ENCODE assay signal across 8 cellular contexts in genomic region chr2:179218848-179219594, GRCh38. TPM values are rescaled to one million over a fixed set of nuclear protein-coding genes. Genes with fewer than 3 reads are reported as not detected.
DNase-seq lines count a peak whose midpoint lies in the region; ATAC-seq, FAIRE-seq and TF ChIP-seq lines count a peak whose summit lies in the region.

No MANE protein-coding gene starts in this region.

- no peak for FAIRE-seq in urothelium cell line (lab: Jason Lieb, UNC)

- no peaks in the 10 kb centered on the region for H3K9me3 ChIP-seq in OCI-LY7 (ENCODE audit: low read length)
- no peaks in the 10 kb centered on the region for H3K9me3 ChIP-seq in ovary

- intact Hi-C loops in Calu3 (cut with micrococcal nuclease; ENCODE audit: unreplicated experiment) (loop anchor here (5.0 kb wide), 3 partner anchors 123 to 533 kb away; no protein-coding TSS in a partner anchor), OCI-LY7 (cut with micrococcal nuclease; ENCODE audit: unreplicated experiment) (no loop called here), ovary (cut with DNase I) (no loop called here)

- POLR2A ChIA-PET in OCI-LY7 (lab: Charles Lee): interaction anchor here (0.6 to 0.7 kb wide), 2 partner anchors 201 to 337 kb away, joined by 3 read pairs; no protein-coding TSS in a partner anchor

- DNase-seq in Calu3: peak; percentile 72
- peak; percentile 22 for DNase-seq in HuH-7 (ENCODE audit: low spot score)
- DNase-seq in OCI-LY7 (ENCODE audit: low spot score): peak; percentile 66
- peak; percentile 74 for DNase-seq in activated effector memory CD4-positive, alpha-beta T cell treated with anti-CD3 and anti-CD28 coated beads, Interleukin-2, amount 50 U/mL, for 16 hours
- DNase-seq in globus pallidus (ENCODE audit: low spot score): peak; percentile 90
- peak; percentile 36 to 72 (median 55) for DNase-seq in ovary
- DNase-seq in urothelium cell line (ENCODE audit: low spot score): peak; percentile 58

- H3K27me3 ChIP-seq in ovary: no peaks in the 10 kb centered on the region

- no peaks in the 10 kb centered on the region for H3K36me3 Mint-ChIP-seq in Calu3 (ENCODE audit: insufficient read depth, unreplicated experiment)

- TF ChIP-seq EP300 in ovary (IDR thresholded peaks at IDR 0.05): no peak

- H3K36me3 ChIP-seq in OCI-LY7 (ENCODE audit: insufficient read depth, low read length) (no peaks in the 10 kb centered on the region), ovary (no peaks in the 10 kb centered on the region)

- ATAC-seq in GM19463 (IDR thresholded peaks at IDR 0.05; ENCODE audit: unreplicated experiment): peak; percentile 88

- no peak overlapping the region for H3K4me2 ChIP-seq in OCI-LY7 (ENCODE audit: low read length)

- H3K4me1 ChIP-seq in OCI-LY7 (ENCODE audit: insufficient read depth, low read length, poor library complexity, severe bottlenecking): no peaks in the 10 kb centered on the region
- no peaks in the 10 kb centered on the region for H3K4me1 ChIP-seq in ovary (ENCODE audit: insufficient read depth)

- H2AFZ ChIP-seq in OCI-LY7 (ENCODE audit: low read length): no peak overlapping the region

- peaks cover 24% of the 10 kb centered on the region for H3K4me1 Mint-ChIP-seq in Calu3 (ENCODE audit: low read depth, unreplicated experiment)

- CTCF ChIA-PET in Calu3 (lab: Charles Lee): interaction anchor here (0.6 to 1.1 kb wide), 7 partner anchors 28 to 222 kb away, joined by 3 read pairs; no protein-coding TSS in a partner anchor
- CTCF ChIA-PET in OCI-LY7 (lab: Charles Lee; ENCODE audit: unreplicated experiment): interaction anchor here (0.6 kb wide), 1 partner anchor 125 kb away, joined by 3 read pairs; no protein-coding TSS in a partner anchor

- no peaks in the 10 kb centered on the region for H3K9me3 Mint-ChIP-seq in Calu3 (ENCODE audit: low read depth, unreplicated experiment)

- no peaks in the 10 kb centered on the region for H3K27me3 Mint-ChIP-seq in Calu3 (ENCODE audit: unreplicated experiment)

- H4K20me1 ChIP-seq in OCI-LY7 (ENCODE audit: insufficient read depth, low read length): no peaks in the 10 kb centered on the region

- no peak overlapping the region for H3K27ac Mint-ChIP-seq in Calu3 (ENCODE audit: unreplicated experiment)

- no peaks in the 10 kb centered on the region for H3K79me2 ChIP-seq in OCI-LY7 (ENCODE audit: insufficient read depth, low read depth, low read length)

- no peaks in the 10 kb centered on the region for H3K9me2 ChIP-seq in OCI-LY7 (ENCODE audit: insufficient read depth, low read length)

- H3K4me3 Mint-ChIP-seq in Calu3 (ENCODE audit: low read depth, unreplicated experiment): no peak overlapping the region

- 57 to 70% (median 65%) methylated on average over 4 of the region's 4 CpGs for WGBS in ovary, 3 donors

- BruUV-seq in Calu3 (replicated peaks; lab: Mats Ljungman, UMichigan): no TSS peak
- no TSS peak for BruUV-seq in OCI-LY7 (replicated peaks; lab: Mats Ljungman, UMichigan)

- TF ChIP-seq CTCF in Calu3 (IDR thresholded peaks at IDR 0.05; ENCODE audit: unreplicated experiment) (peak; percentile 80), OCI-LY7 (conservative IDR thresholded peaks at IDR 0.05; ENCODE audit: low read length) (peak; percentile 94), ovary (IDR thresholded peaks at IDR 0.05) (peak; percentile 18 to 51 (median 26))

- no peak for TF ChIP-seq POLR2A in ovary (IDR thresholded peaks at IDR 0.05)

- H3K4me3 ChIP-seq in OCI-LY7 (ENCODE audit: low read depth, low read length, poor library complexity, severe bottlenecking): no peak overlapping the region
- H3K4me3 ChIP-seq in ovary: no peak overlapping the region

- H3K27ac ChIP-seq in OCI-LY7 (ENCODE audit: low read depth, low read length, poor library complexity, severe bottlenecking) (no peak overlapping the region), ovary (no peak overlapping the region)

RNA-seq across cellular contexts. Expression of gene SESTD1, which starts 45.6 kb away (rescaled TPM):
- total RNA-seq in Calu3 (2022) (135 and 145 TPM in 2 replicates), OCI-LY7 (2022) (14.6 and 21.4 TPM in 2 replicates), ovary (10 to 100 TPM; 11.7 to 54.2 (median 41.5) TPM)
- 3.2 and 3.6 TPM in 2 replicates for total RNA-seq in OCI-LY7 (2014; rRNA removed; shearing (Covaris generic))
- polyA plus RNA-seq in ovary: 10 to 100 TPM in 1 of 2 donors, 1 to 10 TPM in 1; 6.9 to 24.4 TPM

Comparison
In these comparisons a context has a peak if more than half of its experiments do, and no peak if none do; other contexts are left out.
1. DNase-seq: peak in every context shown above with its lines; median percentile 90 in globus pallidus; 74 in activated effector memory CD4-positive, alpha-beta T cell treated with anti-CD3 and anti-CD28 coated beads, Interleukin-2, amount 50 U/mL, for 16 hours; 72 in Calu3; 66 in OCI-LY7; 58 in urothelium cell line; 55 in ovary; 22 in HuH-7.
2. CTCF ChIP-seq: peak in every context shown above with its lines; median percentile 94 in OCI-LY7; 80 in Calu3; 26 in ovary.